ENCODE assay signal across 8 cellular contexts in genomic region chrX:48801281-48802088, GRCh38. TPM values are rescaled to one million over a fixed set of nuclear protein-coding genes. Genes with fewer than 3 reads are reported as not detected.
A peak's percentile ranks its signal among the peaks of the same experiment; 100 is the strongest.
DNase-seq lines count a peak whose midpoint lies in the region; ATAC-seq and TF ChIP-seq lines count a peak whose summit lies in the region.

Gene HDAC6 (plus strand): TSS chrX:48802067. CDS start chrX:48802693, 626 bp downstream.

- H3K9me3 ChIP-seq in suprapubic skin = no peaks in the 10 kb centered on the region

- H3K27me3 ChIP-seq in suprapubic skin = no peaks in the 10 kb centered on the region

- peak; percentile 83 for ATAC-seq in HG02571 (IDR thresholded peaks at IDR 0.05; ENCODE audit: unreplicated experiment)
- peak; percentile 93 for ATAC-seq in SK-N-SH treated with all-trans-retinoic acid at 6 μM for 48 hours

- no peak for TF ChIP-seq EP300 in suprapubic skin (IDR thresholded peaks at IDR 0.05)

- H3K4me3 Mint-ChIP-seq in activated naive CD4-positive, alpha-beta T cell treated with anti-CD3 and anti-CD28 coated beads, Interleukin-2, amount 50 U/mL, for 24 hours = peak within 1 kb of the TSS; percentile 96

- no peaks in the 10 kb centered on the region for H3K9me3 Mint-ChIP-seq in activated naive CD4-positive, alpha-beta T cell treated with anti-CD3 and anti-CD28 coated beads, Interleukin-2, amount 50 U/mL, for 24 hours

- H3K36me3 Mint-ChIP-seq in activated naive CD4-positive, alpha-beta T cell treated with anti-CD3 and anti-CD28 coated beads, Interleukin-2, amount 50 U/mL, for 24 hours = peaks cover 6% of the 10 kb centered on the region

- peaks cover 8% of the 10 kb centered on the region for H3K4me1 ChIP-seq in suprapubic skin

- H3K36me3 ChIP-seq in suprapubic skin = peaks cover 6% of the 10 kb centered on the region

- 43% methylated on average over 83 of the region's 89 CpGs for WGBS in suprapubic skin

- no peaks in the 10 kb centered on the region for H3K27me3 Mint-ChIP-seq in activated naive CD4-positive, alpha-beta T cell treated with anti-CD3 and anti-CD28 coated beads, Interleukin-2, amount 50 U/mL, for 24 hours

- peak within 1 kb of the TSS; percentile 94 for H3K27ac ChIP-seq in suprapubic skin

- TF ChIP-seq CTCF in suprapubic skin (IDR thresholded peaks at IDR 0.05) = no peak

- DNase-seq in GM04504 (ENCODE audit: low read depth) (peak; percentile 96), NCI-H1048 (lab: John Stamatoyannopoulos, UW) (peak; percentile 79), germinal center (ENCODE audit: low spot score) (peak; percentile 95), nucleus accumbens (lab: John Stamatoyannopoulos, UW) (peak; percentile 65 to 98 (median 94)), suprapubic skin (ENCODE audit: low spot score in 2 of 2) (peak; percentile 96 to 97)

- H3K27ac Mint-ChIP-seq in activated naive CD4-positive, alpha-beta T cell treated with anti-CD3 and anti-CD28 coated beads, Interleukin-2, amount 50 U/mL, for 24 hours = peak within 1 kb of the TSS; percentile 98

- TF ChIP-seq POLR2A in suprapubic skin (IDR thresholded peaks at IDR 0.05) = peak in 1 of 2 donors; percentile 33

- H3K4me3 ChIP-seq in suprapubic skin = peak within 1 kb of the TSS; percentile 59

- peaks cover 25% of the 10 kb centered on the region for H3K4me1 Mint-ChIP-seq in activated naive CD4-positive, alpha-beta T cell treated with anti-CD3 and anti-CD28 coated beads, Interleukin-2, amount 50 U/mL, for 24 hours

TF ChIP-seq in SK-N-SH treated with all-trans-retinoic acid at 6 μM for 48 hours, 23 proteins besides CTCF, POLR2A, EP300 and RAD21:
- TF ChIP-seq RARB (CRISPR knock-in tag; IDR thresholded peaks at IDR 0.05) (no peak), ZNF565 (CRISPR knock-in tag; conservative IDR thresholded peaks at IDR 0.05; ENCODE audit: low read depth) (no peak), ZNF8 (CRISPR knock-in tag; IDR thresholded peaks at IDR 0.05) (no peak), POU6F1 (CRISPR knock-in tag; IDR thresholded peaks at IDR 0.05; ENCODE audit: borderline replicate concordance, low read depth) (no peak), TSHZ2 (CRISPR knock-in tag; IDR thresholded peaks at IDR 0.05) (no peak), PATZ1 (CRISPR knock-in tag; IDR thresholded peaks at IDR 0.05; ENCODE audit: borderline replicate concordance) (no peak), BACH2 (CRISPR knock-in tag; IDR thresholded peaks at IDR 0.05; ENCODE audit: borderline replicate concordance) (no peak), ISL1 (CRISPR knock-in tag; IDR thresholded peaks at IDR 0.05) (no peak), SNAI2 (CRISPR knock-in tag; IDR thresholded peaks at IDR 0.05) (no peak), CREB5 (CRISPR knock-in tag; IDR thresholded peaks at IDR 0.05; ENCODE audit: low read depth) (no peak), TCF4 (CRISPR knock-in tag; IDR thresholded peaks at IDR 0.05; ENCODE audit: borderline replicate concordance) (no peak)

RNA-seq across cellular contexts. Expression of gene HDAC6, which starts in this region (rescaled TPM):
- 100 to 1,000 TPM in 1 of 4 donors, 10 to 100 TPM in 3; 67.3 to 129 (median 93.2) TPM for total RNA-seq in suprapubic skin

Comparison
In these comparisons a context has a peak if more than half of its experiments do, and no peak if none do; other contexts are left out.
1. Peak in every context shown above with its lines: DNase-seq, ATAC-seq, H3K4me3 ChIP-seq and H3K27ac ChIP-seq.